In the genomic region with DNA sequence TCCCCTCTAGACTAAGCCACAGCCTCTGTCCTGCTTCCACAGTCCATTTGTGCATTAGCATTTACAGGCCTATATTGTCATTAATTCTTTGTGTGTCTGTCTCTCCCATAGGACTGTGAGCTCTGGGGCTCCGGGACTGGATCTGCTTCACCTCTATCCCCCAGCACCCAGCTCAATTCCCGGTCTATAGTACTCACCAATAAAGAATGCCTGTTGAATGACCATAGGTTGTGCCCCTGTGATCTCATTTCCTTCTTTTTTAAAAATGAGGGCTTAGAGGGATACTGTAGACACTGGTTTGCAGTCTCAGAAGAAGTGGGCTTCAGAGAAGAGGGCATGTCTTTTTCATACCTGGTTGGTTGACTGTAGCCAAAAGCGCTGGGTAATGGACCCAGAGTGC, we compare ENCODE assay signal across 25 cellular contexts. TPM values are rescaled to one million over a fixed set of nuclear protein-coding genes. Genes with fewer than 3 reads are reported as not detected.
"Had no signal": no experiment of that assay in that cellular context is flagged by ENCODE, and none has a peak within 500 bp of the region (broad histone marks: within the 10 kb centered on the region; RNA-seq: fewer than 3 reads in every experiment).

No MANE protein-coding gene starts in this region.

- H3K27ac Mint-ChIP-seq: memory B cell; nephron; stimulated activated naive B cell treated with anti-CD40 and anti-IgM and Interleukin-4, amounts not matched to agents 10 μg/mL and 1 μg/mL and 100 μg/mL, for 72 hours; stimulated activated naive CD8-positive, alpha-beta T cell treated with anti-CD3 and anti-CD28 coated beads, Interleukin-15, Interleukin-2, amounts not matched to agents 100 ng/mL and 50 ng/mL, for 24 hours had no signal

- H3K4me2 ChIP-seq: hepatocyte had no signal

- H3K27ac ChIP-seq: gastrocnemius medialis, heart left ventricle, hepatocyte, ovary, psoas muscle, sigmoid colon, thoracic aorta, tibial nerve, upper lobe of left lung had no signal

- H3K4me3 Mint-ChIP-seq: effector memory CD8-positive, alpha-beta T cell; memory B cell; nephron; stimulated activated naive B cell treated with anti-CD40 and anti-IgM and Interleukin-4, amounts not matched to agents 10 μg/mL and 1 μg/mL and 100 μg/mL, for 72 hours; stimulated activated naive CD8-positive, alpha-beta T cell treated with anti-CD3 and anti-CD28 coated beads, Interleukin-15, Interleukin-2, amounts not matched to agents 100 ng/mL and 50 ng/mL, for 24 hours had no signal

- H3K36me3 ChIP-seq: gastrocnemius medialis, heart left ventricle, ovary, sigmoid colon, thoracic aorta, tibial nerve, upper lobe of left lung had no signal

- ATAC-seq: effector memory CD8-positive, alpha-beta T cell; esophagus mucosa; gastrocnemius medialis; heart left ventricle; left lobe of liver; psoas muscle; right cardiac atrium; stimulated activated naive B cell treated with anti-CD40 and anti-IgM and Interleukin-4, amounts not matched to agents 10 μg/mL and 1 μg/mL and 100 μg/mL, for 72 hours had no signal

- H3K79me2 ChIP-seq: hepatocyte had no signal

- H3K36me3 Mint-ChIP-seq: memory B cell; stimulated activated naive B cell treated with anti-CD40 and anti-IgM and Interleukin-4, amounts not matched to agents 10 μg/mL and 1 μg/mL and 100 μg/mL, for 72 hours had no signal

- DNase-seq: cortex of kidney; effector memory CD8-positive, alpha-beta T cell; foreskin fibroblast; gastrocnemius medialis; heart left ventricle; kidney; occipital lobe; ovary; psoas muscle; right cardiac atrium; sigmoid colon; stimulated activated CD4-positive, alpha-beta T cell treated with anti-CD3 and anti-CD28 coated beads, Interleukin-4, amount 100 ng/mL, for 4 hours; stimulated activated naive B cell treated with anti-CD40 and anti-IgM and Interleukin-4, amounts not matched to agents 10 μg/mL and 1 μg/mL and 100 μg/mL, for 72 hours; upper lobe of left lung had no signal

- H3K27me3 ChIP-seq: ovary, tibial nerve, upper lobe of left lung had no signal

- H3K9me3 Mint-ChIP-seq: effector memory CD8-positive, alpha-beta T cell; memory B cell; nephron; stimulated activated naive B cell treated with anti-CD40 and anti-IgM and Interleukin-4, amounts not matched to agents 10 μg/mL and 1 μg/mL and 100 μg/mL, for 72 hours; stimulated activated naive CD8-positive, alpha-beta T cell treated with anti-CD3 and anti-CD28 coated beads, Interleukin-15, Interleukin-2, amounts not matched to agents 100 ng/mL and 50 ng/mL, for 24 hours had no signal

- H3K4me1 ChIP-seq: gastrocnemius medialis, heart left ventricle, psoas muscle, sigmoid colon, upper lobe of left lung had no signal

- H2AFZ ChIP-seq: hepatocyte had no signal

- H3K27me3 Mint-ChIP-seq: memory B cell had no signal

- H3K4me3 ChIP-seq: gastrocnemius medialis, heart left ventricle, hepatocyte, lung, ovary, psoas muscle, sigmoid colon, thoracic aorta, tibial nerve, upper lobe of left lung had no signal

- H3K9me3 ChIP-seq: gastrocnemius medialis, heart left ventricle, ovary, psoas muscle, sigmoid colon, thoracic aorta, tibial nerve, upper lobe of left lung had no signal

RNA-seq across cellular contexts. Expression of gene POU3F1, which starts 8.8 kb away (rescaled TPM):
- total RNA-seq: glomerular endothelial cell, hepatocyte, kidney, liver, sigmoid colon, thoracic aorta had no signal
- polyA plus RNA-seq: heart left ventricle, liver had no signal
